ENCODE assay signal across 32 cellular contexts in genomic region chr7:98674461-98674860, GRCh38. TPM values are rescaled to one million over a fixed set of nuclear protein-coding genes. Genes with fewer than 3 reads are reported as not detected.
"Had no signal": no experiment of that assay in that cellular context is flagged by ENCODE, and none has a peak within 500 bp of the region (broad histone marks: within the 10 kb centered on the region; RNA-seq: fewer than 3 reads in every experiment).

No MANE protein-coding gene starts in this region.

- DNase-seq: activated CD4-positive, alpha-beta T cell treated with anti-CD3 and anti-CD28 coated beads for 1 hour; activated CD4-positive, alpha-beta T cell treated with anti-CD3 and anti-CD28 coated beads for 48 hours; activated CD4-positive, CD25-positive, alpha-beta regulatory T cell; activated CD8-positive, alpha-beta T cell treated with anti-CD3 and anti-CD28 coated beads for 36 hours; activated effector memory CD4-positive, alpha-beta T cell treated with anti-CD3 and anti-CD28 coated beads, Interleukin-2, amount 50 U/mL, for 16 hours; activated naive CD4-positive, alpha-beta T cell; activated naive CD4-positive, alpha-beta T cell treated with anti-CD3 and anti-CD28 coated beads, Interleukin-2, amount 50 U/mL, for 16 hours; activated naive CD8-positive, alpha-beta T cell treated with anti-CD3 and anti-CD28 coated beads for 36 hours; activated T-cell treated with anti-CD3 and anti-CD28 coated beads, Interleukin-2, amount 50 U/mL, for 1 hour; activated T-cell treated with anti-CD3 and anti-CD28 coated beads, Interleukin-2, amount 50 U/mL, for 72 hours; amniotic stem cell; NCI-H1092 treated with DMSO at 0.1 percent for 48 hours; NCI-H1417; NCI-H146; NCI-H187; NCI-H2029 treated with DMSO at 0.1 percent for 48 hours; NCI-H2171 treated with DMSO at 0.1 percent for 48 hours; NCI-H2227 treated with DMSO at 0.1 percent for 48 hours; NCI-H446; NCI-H510A treated with DMSO at 0.1 percent for 48 hours; NCI-H526 treated with DMSO at 0.1 percent for 48 hours; NK-92 treated with Interleukin-12 subunit alpha and Interleukin-12 subunit beta, amount 100 ng/mL, for 24 hours; PC-9; Right ventricle myocardium superior; SW 1271; T1000; WERI-Rb-1 had no signal

- H3K27me3 ChIP-seq: ascending aorta, cardiac muscle cell had no signal

- H3K4me3 ChIP-seq: ascending aorta, cardiac muscle cell, PC-9 had no signal

- H3K27ac ChIP-seq: ascending aorta, cardiac muscle cell, PC-9, WERI-Rb-1 had no signal

- FAIRE-seq: RCC 7860 had no signal

- H3K4me1 ChIP-seq: ascending aorta had no signal

- H3K9me3 ChIP-seq: ascending aorta had no signal

- H2AFZ ChIP-seq: PC-9 had no signal

- H3K36me3 ChIP-seq: ascending aorta, cardiac muscle cell, WERI-Rb-1 had no signal

- H3K4me2 ChIP-seq: PC-9 had no signal

- ATAC-seq: activated CD8-positive, alpha-beta T cell treated with anti-CD3 and anti-CD28 coated beads for 36 hours; activated T-cell treated with anti-CD3 and anti-CD28 coated beads, Interleukin-2, amount 50 U/mL, for 72 hours; activated T-helper 17 cell treated with anti-CD3 and anti-CD28 coated beads, Interleukin-2, amount 50 U/mL, for 72 hours had no signal

RNA-seq across cellular contexts. Expression of gene NPTX2, which starts 57.4 kb away (rescaled TPM):
- total RNA-seq: activated naive CD8-positive, alpha-beta T cell treated with anti-CD3 and anti-CD28 coated beads for 36 hours; activated T-helper 17 cell treated with anti-CD3 and anti-CD28 coated beads, Interleukin-2, amount 50 U/mL, for 72 hours; cardiac muscle cell; PC-9; T-helper 1 cell treated with Interleukin-12 subunit alpha and Interleukin-12 subunit beta and Interleukin-4 antibody, amounts not matched to agents 30 ng/mL and 1 ng/mL, for 36 hours had no signal
- polyA plus RNA-seq: cardiac muscle cell had no signal
